8 cellular contexts compared by ENCODE assay signal in genomic region chr3:53046171-53047170, GRCh38. TPM values are rescaled to one million over a fixed set of nuclear protein-coding genes. Genes with fewer than 3 reads are reported as not detected.
DNase-seq lines count a peak whose midpoint lies in the region; ATAC-seq and TF ChIP-seq lines count a peak whose summit lies in the region.

No MANE protein-coding gene starts in this region.

- H3K27me3 Mint-ChIP-seq in endothelial cell (ENCODE audit: unreplicated experiment) = peaks cover 10% of the 10 kb centered on the region

- TF ChIP-seq CTCF in endothelial cell (IDR thresholded peaks at IDR 0.05; ENCODE audit: unreplicated experiment) = no peak
- TF ChIP-seq CTCF in mucosa of descending colon (IDR thresholded peaks at IDR 0.05) = no peak

- peaks cover 3% of the 10 kb centered on the region for H3K4me1 ChIP-seq in mucosa of descending colon (ENCODE audit: low read depth)

- DNase-seq in HEK293T (ENCODE audit: extremely low spot score) = no peak
- DNase-seq in NCI-H2171 (lab: John Stamatoyannopoulos, UW) = peak; percentile 11
- peak; percentile 42 to 53 for DNase-seq in activated CD8-positive, alpha-beta memory T cell treated with anti-CD3 and anti-CD28 coated beads for 1 hour (ENCODE audit: extremely low read depth in 1 of 2, low read depth in 1 of 2)
- DNase-seq in endothelial cell (ENCODE audit: low spot score) = peak; percentile 45
- DNase-seq in mucosa of descending colon = peak; percentile 71 to 85 (median 79)
- peak; percentile 37 for DNase-seq in stimulated activated CD8-positive, alpha-beta memory T cell treated with anti-CD3 and anti-CD28 coated beads, Interleukin-4, amount 100 ng/mL, for 24 hours (ENCODE audit: low read depth)
- DNase-seq in NCI-H1105 (lab: John Stamatoyannopoulos, UW) = no peak

- H3K4me3 Mint-ChIP-seq in endothelial cell (ENCODE audit: unreplicated experiment) = peak overlapping the region; percentile 91

- no peaks in the 10 kb centered on the region for H3K9me3 ChIP-seq in mucosa of descending colon

- H3K36me3 Mint-ChIP-seq in endothelial cell (ENCODE audit: low read depth, unreplicated experiment) = peaks cover 8% of the 10 kb centered on the region

- H3K9me3 Mint-ChIP-seq in endothelial cell (ENCODE audit: unreplicated experiment) = peaks cover 3% of the 10 kb centered on the region

- ATAC-seq in mucosa of descending colon = peak; percentile 60

- peak overlapping the region; percentile 88 for H3K4me3 ChIP-seq in mucosa of descending colon

- peaks cover 10% of the 10 kb centered on the region for H3K4me1 Mint-ChIP-seq in endothelial cell (ENCODE audit: unreplicated experiment)

- peak; percentile 18 for TF ChIP-seq POLR2A in GM10847 (IDR thresholded peaks at IDR 0.05; ENCODE audit: extremely low read depth, insufficient read length)

- POLR2A ChIA-PET in HEK293T (lab: Yijun Ruan, JAX) = interaction anchor here (0.7 to 1.4 kb wide), 8 partner anchors 8 to 174 kb away, joined by 3 to 9 read pairs (median 4); no protein-coding TSS in a partner anchor

- CTCF ChIA-PET in HEK293T (lab: Yijun Ruan, JAX) = interaction anchor here (0.6 kb wide), 1 partner anchor 9 kb away, joined by 3 read pairs; no protein-coding TSS in a partner anchor

- no peaks in the 10 kb centered on the region for H3K36me3 ChIP-seq in mucosa of descending colon (ENCODE audit: low read depth)

- intact Hi-C loops in mucosa of descending colon (cut with DNase I, micrococcal nuclease) = no loop called here

- peak overlapping the region; percentile 65 for H3K27ac Mint-ChIP-seq in endothelial cell (ENCODE audit: unreplicated experiment)

TF ChIP-seq in HEK293T, 16 proteins besides CTCF, POLR2A, EP300 and RAD21:
- TF ChIP-seq HDGF (IDR thresholded peaks at IDR 0.05; ENCODE audit: borderline replicate concordance) = no peak
- TF ChIP-seq ARNT (IDR thresholded peaks at IDR 0.05) = peak; percentile 45; the same call in 1 of the 2 replicates
- peak; percentile 68 for TF ChIP-seq FOXM1 (IDR thresholded peaks at IDR 0.05; ENCODE audit: borderline replicate concordance)
- TF ChIP-seq LEF1 (IDR thresholded peaks at IDR 0.05; ENCODE audit: borderline replicate concordance) = no peak
- no peak for TF ChIP-seq SP1 (IDR thresholded peaks at IDR 0.05)
- no peak for TF ChIP-seq BHLHE40 (IDR thresholded peaks at IDR 0.05; ENCODE audit: borderline replicate concordance)
- no peak for TF ChIP-seq ELF4 (IDR thresholded peaks at IDR 0.05)
- TF ChIP-seq SUZ12 (IDR thresholded peaks at IDR 0.05) = no peak
- TF ChIP-seq ZNF384 (IDR thresholded peaks at IDR 0.05) = no peak
- no peak for TF ChIP-seq CTBP1 (IDR thresholded peaks at IDR 0.05; ENCODE audit: borderline replicate concordance)
- TF ChIP-seq L3MBTL2 (conservative IDR thresholded peaks at IDR 0.05) = peak; percentile 62

RNA-seq across cellular contexts. Expression of gene SFMBT1, which starts 0.6 kb away (rescaled TPM):
- total RNA-seq in endothelial cell (ENCODE audit: unreplicated experiment) = 5.8 TPM
- total RNA-seq in mucosa of descending colon = 10 to 100 TPM; 19.7 to 22.8 (median 19.8) TPM

Comparison
In these comparisons a context has a peak if more than half of its experiments do, and no peak if none do; other contexts are left out.
1. DNase-seq: peak in NCI-H2171 (single experiment), activated CD8-positive, alpha-beta memory T cell treated with anti-CD3 and anti-CD28 coated beads for 1 hour (2 of 2), endothelial cell (single experiment), mucosa of descending colon (3 of 3) and stimulated activated CD8-positive, alpha-beta memory T cell treated with anti-CD3 and anti-CD28 coated beads, Interleukin-4, amount 100 ng/mL, for 24 hours (single experiment); none in HEK293T (single experiment) and NCI-H1105 (single experiment).